ENCODE assay signal across 8 cellular contexts in genomic region chr1:226125097-226125630, GRCh38.
DNase-seq lines count a peak whose midpoint lies in the region; ATAC-seq and TF ChIP-seq lines count a peak whose summit lies in the region.

No MANE protein-coding gene starts in this region.

- H3K4me1 ChIP-seq in adipocyte (ENCODE audit: control insufficient read depth, insufficient read depth, low read length): peaks cover 8% of the 10 kb centered on the region
- H3K4me1 ChIP-seq in left ventricle myocardium inferior: peaks cover 19% of the 10 kb centered on the region

- H3K27me3 ChIP-seq in adipocyte (replicated peaks; ENCODE audit: control insufficient read depth, insufficient read depth, low read length): peaks cover 6% of the 10 kb centered on the region
- no peaks in the 10 kb centered on the region for H3K27me3 ChIP-seq in left ventricle myocardium inferior (ENCODE audit: low read depth)

- no peak overlapping the region for H3K9ac ChIP-seq in adipocyte (ENCODE audit: low read length)

- H3K27ac ChIP-seq in left ventricle myocardium inferior (replicated peaks): no peak overlapping the region

- TF ChIP-seq CTCF in left ventricle myocardium inferior (IDR thresholded peaks at IDR 0.05; ENCODE audit: borderline replicate concordance): peak; percentile 97

- no peaks in the 10 kb centered on the region for H3K36me3 ChIP-seq in adipocyte (ENCODE audit: control insufficient read depth, insufficient read depth, low read length, severe bottlenecking)
- no peaks in the 10 kb centered on the region for H3K36me3 ChIP-seq in left ventricle myocardium inferior

- H3K4me3 ChIP-seq in adipocyte (ENCODE audit: low read length) (no peak overlapping the region), left ventricle myocardium inferior (no peak overlapping the region)

- intact Hi-C loops in left ventricle myocardium inferior (cut with micrococcal nuclease): no loop called here

- peak; percentile 82 for DNase-seq in COR-L47 (lab: John Stamatoyannopoulos, UW)
- peak; percentile 19 for DNase-seq in GOT3 (lab: John Stamatoyannopoulos, UW)
- DNase-seq in NCI-H1694 (lab: John Stamatoyannopoulos, UW): peak; percentile 87
- DNase-seq in T-helper 2 cell: peak; percentile 66 to 85 (median 78)
- DNase-seq in adipocyte (ENCODE audit: low read depth): peak; percentile 91
- peak; percentile 83 for DNase-seq in left ventricle myocardium inferior
- DNase-seq in retina: peak; percentile 92

- ATAC-seq in HG02571 (IDR thresholded peaks at IDR 0.05; ENCODE audit: unreplicated experiment): no peak

- H3K9me3 ChIP-seq in adipocyte (ENCODE audit: control insufficient read depth, low read length) (no peaks in the 10 kb centered on the region), left ventricle myocardium inferior (replicated peaks) (no peaks in the 10 kb centered on the region)

Comparison
In these comparisons a context has a peak if more than half of its experiments do, and no peak if none do; other contexts are left out.
1. DNase-seq: peak in every context shown above with its lines; median percentile 92 in retina; 91 in adipocyte; 87 in NCI-H1694; 83 in left ventricle myocardium inferior; 82 in COR-L47; 78 in T-helper 2 cell; 19 in GOT3.